In the genomic region with DNA sequence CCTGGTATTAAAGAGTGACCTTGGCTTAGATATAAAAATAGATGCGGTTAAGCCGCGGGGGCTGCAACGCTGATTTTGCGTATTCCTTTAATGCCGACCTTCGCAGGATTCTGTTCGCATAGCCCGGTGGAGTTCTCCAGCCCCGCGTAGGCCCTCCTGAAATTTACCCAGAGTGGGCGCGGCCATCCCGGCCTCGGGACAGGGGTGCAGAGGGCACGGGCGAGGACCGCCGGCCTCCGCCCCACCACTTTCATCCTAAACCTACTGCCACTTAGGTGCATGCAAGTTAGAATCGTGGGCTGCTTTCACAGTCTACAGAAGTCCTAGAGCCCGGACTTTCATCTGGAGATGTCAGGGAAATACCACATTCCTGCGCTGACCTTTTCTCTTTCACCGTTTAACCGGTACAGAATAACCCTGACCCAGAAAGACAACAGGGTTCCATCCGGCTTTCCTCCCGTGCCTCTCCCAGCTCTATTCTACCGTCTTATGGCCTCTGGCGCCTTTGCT, we compare ENCODE assay signal across 8 cellular contexts. TPM values are rescaled to one million over a fixed set of nuclear protein-coding genes. Genes with fewer than 3 reads are reported as not detected.
DNase-seq lines count a peak whose midpoint lies in the region; ATAC-seq, FAIRE-seq and TF ChIP-seq lines count a peak whose summit lies in the region.

No MANE protein-coding gene starts in this region.

- DNase-seq in activated naive CD4-positive, alpha-beta T cell treated with anti-CD3 and anti-CD28 coated beads, Interleukin-2, amount 50 U/mL, for 72 hours (ENCODE audit: low spot score in 2 of 2), result no peak
- DNase-seq in small intestine, result no peak
- no peak for DNase-seq in ecto neural progenitor cell (ENCODE audit: low spot score)

- no peaks in the 10 kb centered on the region for H3K9me3 Mint-ChIP-seq in activated naive CD4-positive, alpha-beta T cell treated with anti-CD3 and anti-CD28 coated beads, Interleukin-2, amount 50 U/mL, for 72 hours

- TF ChIP-seq CTCF in HEK293 (tag by site-specific recombination; IDR thresholded peaks at IDR 0.05), result no peak

- peak overlapping the region; percentile 92 for H3K27ac Mint-ChIP-seq in activated naive CD4-positive, alpha-beta T cell treated with anti-CD3 and anti-CD28 coated beads, Interleukin-2, amount 50 U/mL, for 72 hours

- CTCF ChIA-PET in HEK293 (lab: Yijun Ruan, JAX), result interaction anchor here (0.7 kb wide), 1 partner anchor 432 kb away, joined by 3 read pairs; no protein-coding TSS in a partner anchor

- H3K4me1 ChIP-seq in ACC112 (ENCODE audit: control insufficient read depth, insufficient read depth, low read length, unreplicated experiment) (peaks cover 3% of the 10 kb centered on the region), HEK293 (ENCODE audit: control insufficient read depth, insufficient read depth, low read length) (peaks cover 3% of the 10 kb centered on the region; the same call in 1 of the 2 replicates), iPS-15b (ENCODE audit: control insufficient read depth, insufficient read depth, low read length) (peaks cover 19% of the 10 kb centered on the region), small intestine (ENCODE audit: control insufficient read depth in 2 of 2, insufficient read depth in 1 of 2, low read depth in 1 of 2, low read length in 1 of 2) (peaks cover 0 to 8% of the 10 kb centered on the region in 2 donors)

- H3K9ac ChIP-seq in iPS-15b (ENCODE audit: low read depth, low read length), result no peak overlapping the region

- H2AFZ ChIP-seq in ACC112 (ENCODE audit: low read length, unreplicated experiment), result peak overlapping the region; percentile 86

- H3K9me3 ChIP-seq in HEK293 (ENCODE audit: control insufficient read depth, insufficient read depth, low read depth, low read length) (no peaks in the 10 kb centered on the region), iPS-15b (ENCODE audit: control insufficient read depth, insufficient read depth, low read length) (no peaks in the 10 kb centered on the region), small intestine (ENCODE audit: control insufficient read depth, low read depth) (no peaks in the 10 kb centered on the region)

- H3K36me3 Mint-ChIP-seq in activated naive CD4-positive, alpha-beta T cell treated with anti-CD3 and anti-CD28 coated beads, Interleukin-2, amount 50 U/mL, for 72 hours, result peaks cover 13 to 16% of the 10 kb centered on the region in 2 donors

- H3K36me3 ChIP-seq in ACC112 (ENCODE audit: insufficient read depth, low read length), result no peaks in the 10 kb centered on the region
- H3K36me3 ChIP-seq in HEK293 (ENCODE audit: control insufficient read depth in 2 of 2, insufficient read depth in 1 of 2, low read length in 2 of 2), result no peaks in the 10 kb centered on the region
- no peaks in the 10 kb centered on the region for H3K36me3 ChIP-seq in iPS-15b (ENCODE audit: control insufficient read depth, insufficient read depth, low read length)
- H3K36me3 ChIP-seq in small intestine (ENCODE audit: control insufficient read depth in 2 of 2, insufficient read depth in 2 of 2, low read length in 2 of 2), result no peaks in the 10 kb centered on the region

- H3K27me3 ChIP-seq in ACC112 (ENCODE audit: insufficient read depth, low read length), result peaks cover 5% of the 10 kb centered on the region; the same call in 1 of the 2 replicates
- no peaks in the 10 kb centered on the region for H3K27me3 ChIP-seq in iPS-15b (ENCODE audit: control insufficient read depth, insufficient read depth, low read length)
- peaks cover 2 to 15% of the 10 kb centered on the region in 2 donors for H3K27me3 ChIP-seq in small intestine (ENCODE audit: control insufficient read depth in 2 of 2, insufficient read depth in 2 of 2, low read length in 2 of 2)

- WGBS in small intestine, 3 donors, result 23 to 28% (median 25%) methylated on average over 25 to 29 of the region's 29 CpGs

- H3K79me2 ChIP-seq in ACC112 (ENCODE audit: control insufficient read depth, insufficient read depth, low read length, unreplicated experiment), result no peaks in the 10 kb centered on the region

- POLR2A ChIA-PET in HEK293 (lab: Yijun Ruan, JAX), result interaction anchor here (0.7 to 1.2 kb wide), 2 partner anchors 16 to 100 kb away, joined by 3 read pairs; a partner anchor contains a TSS

- FAIRE-seq in small intestine (lab: Jason Lieb, UNC), result no peak

- H3K4me3 ChIP-seq in ACC112 (ENCODE audit: low read depth, low read length), result peak overlapping the region; percentile 81
- peak overlapping the region; percentile 90 for H3K4me3 ChIP-seq in HEK293 (ENCODE audit: low read depth, low read length)
- H3K4me3 ChIP-seq in iPS-15b (ENCODE audit: low read depth, low read length), result peak overlapping the region; percentile 97
- peak overlapping the region; percentile 68 to 70 for H3K4me3 ChIP-seq in small intestine (ENCODE audit: low read depth in 1 of 2, low read length in 2 of 2)

- H3K27ac ChIP-seq in ACC112 (ENCODE audit: low read depth, low read length), result no peak overlapping the region
- H3K27ac ChIP-seq in HEK293 (ENCODE audit: extremely low read depth, low read depth, low read length), result peak overlapping the region; percentile 94
- H3K27ac ChIP-seq in small intestine (ENCODE audit: low read depth in 1 of 2, low read length in 1 of 2), result no peak overlapping the region

- peak; percentile 3 to 15 for ATAC-seq in activated naive CD4-positive, alpha-beta T cell treated with anti-CD3 and anti-CD28 coated beads, Interleukin-2, amount 50 U/mL, for 72 hours
- no peak for ATAC-seq in HG03460 (IDR thresholded peaks at IDR 0.05; ENCODE audit: unreplicated experiment)
- no peak for ATAC-seq in HG03039 (IDR thresholded peaks at IDR 0.05; ENCODE audit: unreplicated experiment)

TF ChIP-seq in HEK293, 187 proteins besides CTCF, POLR2A, EP300 and RAD21 (continues in another document):
- TF ChIP-seq SP3 (tag by site-specific recombination; IDR thresholded peaks at IDR 0.05), result peak; percentile 27
- TF ChIP-seq, protein P1, sequence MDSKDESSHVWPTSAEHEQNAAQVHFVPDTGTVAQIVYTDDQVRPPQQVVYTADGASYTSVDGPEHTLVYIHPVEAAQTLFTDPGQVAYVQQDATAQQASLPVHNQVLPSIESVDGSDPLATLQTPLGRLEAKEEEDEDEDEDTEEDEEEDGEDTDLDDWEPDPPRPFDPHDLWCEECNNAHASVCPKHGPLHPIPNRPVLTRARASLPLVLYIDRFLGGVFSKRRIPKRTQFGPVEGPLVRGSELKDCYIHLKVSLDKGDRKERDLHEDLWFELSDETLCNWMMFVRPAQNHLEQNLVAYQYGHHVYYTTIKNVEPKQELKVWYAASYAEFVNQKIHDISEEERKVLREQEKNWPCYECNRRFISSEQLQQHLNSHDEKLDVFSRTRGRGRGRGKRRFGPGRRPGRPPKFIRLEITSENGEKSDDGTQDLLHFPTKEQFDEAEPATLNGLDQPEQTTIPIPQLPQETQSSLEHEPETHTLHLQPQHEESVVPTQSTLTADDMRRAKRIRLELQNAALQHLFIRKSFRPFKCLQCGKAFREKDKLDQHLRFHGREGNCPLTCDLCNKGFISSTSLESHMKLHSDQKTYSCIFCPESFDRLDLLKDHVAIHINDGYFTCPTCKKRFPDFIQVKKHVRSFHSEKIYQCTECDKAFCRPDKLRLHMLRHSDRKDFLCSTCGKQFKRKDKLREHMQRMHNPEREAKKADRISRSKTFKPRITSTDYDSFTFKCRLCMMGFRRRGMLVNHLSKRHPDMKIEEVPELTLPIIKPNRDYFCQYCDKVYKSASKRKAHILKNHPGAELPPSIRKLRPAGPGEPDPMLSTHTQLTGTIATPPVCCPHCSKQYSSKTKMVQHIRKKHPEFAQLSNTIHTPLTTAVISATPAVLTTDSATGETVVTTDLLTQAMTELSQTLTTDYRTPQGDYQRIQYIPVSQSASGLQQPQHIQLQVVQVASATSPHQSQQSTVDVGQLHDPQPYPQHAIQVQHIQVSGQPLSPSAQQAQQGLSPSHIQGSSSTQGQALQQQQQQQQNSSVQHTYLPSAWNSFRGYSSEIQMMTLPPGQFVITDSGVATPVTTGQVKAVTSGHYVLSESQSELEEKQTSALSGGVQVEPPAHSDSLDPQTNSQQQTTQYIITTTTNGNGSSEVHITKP (tag by site-specific recombination; IDR thresholded peaks at IDR 0.05), result peak; percentile 94
- peak; percentile 52; the same call in 1 of the 2 replicates for TF ChIP-seq PRDM1 (tag by site-specific recombination; IDR thresholded peaks at IDR 0.05)
- TF ChIP-seq ZNF843 (tag by site-specific recombination; IDR thresholded peaks at IDR 0.05), result no peak
- TF ChIP-seq, protein P2, sequence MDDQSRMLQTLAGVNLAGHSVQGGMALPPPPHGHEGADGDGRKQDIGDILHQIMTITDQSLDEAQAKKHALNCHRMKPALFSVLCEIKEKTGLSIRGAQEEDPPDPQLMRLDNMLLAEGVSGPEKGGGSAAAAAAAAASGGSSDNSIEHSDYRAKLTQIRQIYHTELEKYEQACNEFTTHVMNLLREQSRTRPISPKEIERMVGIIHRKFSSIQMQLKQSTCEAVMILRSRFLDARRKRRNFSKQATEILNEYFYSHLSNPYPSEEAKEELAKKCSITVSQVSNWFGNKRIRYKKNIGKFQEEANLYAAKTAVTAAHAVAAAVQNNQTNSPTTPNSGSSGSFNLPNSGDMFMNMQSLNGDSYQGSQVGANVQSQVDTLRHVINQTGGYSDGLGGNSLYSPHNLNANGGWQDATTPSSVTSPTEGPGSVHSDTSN (CRISPR knock-in tag; IDR thresholded peaks at IDR 0.05), result no peak
- peak; percentile 34; the same call in 1 of the 2 replicates for TF ChIP-seq KLF8 (tag by site-specific recombination; IDR thresholded peaks at IDR 0.05)
- no peak for TF ChIP-seq ZNF629 (tag by site-specific recombination; IDR thresholded peaks at IDR 0.05)
- TF ChIP-seq WT1 (tag by site-specific recombination; IDR thresholded peaks at IDR 0.05), result no peak
- no peak for TF ChIP-seq ZNF501 (tag by site-specific recombination; IDR thresholded peaks at IDR 0.05)
- no peak for TF ChIP-seq HOXA7 (CRISPR knock-in tag; IDR thresholded peaks at IDR 0.05; ENCODE audit: borderline replicate concordance)
- TF ChIP-seq, protein P3, sequence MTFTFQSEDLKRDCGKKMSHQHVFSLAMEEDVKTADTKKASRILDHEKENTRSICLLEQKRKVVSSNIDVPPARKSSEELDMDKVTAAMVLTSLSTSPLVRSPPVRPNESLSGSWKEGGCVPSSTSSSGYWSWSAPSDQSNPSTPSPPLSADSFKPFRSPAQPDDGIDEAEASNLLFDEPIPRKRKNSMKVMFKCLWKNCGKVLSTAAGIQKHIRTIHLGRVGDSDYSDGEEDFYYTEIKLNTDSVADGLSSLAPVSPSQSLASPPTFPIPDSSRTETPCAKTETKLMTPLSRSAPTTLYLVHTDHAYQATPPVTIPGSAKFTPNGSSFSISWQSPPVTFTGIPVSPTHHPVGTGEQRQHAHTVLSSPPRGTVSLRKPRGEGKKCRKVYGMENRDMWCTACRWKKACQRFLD (tag by site-specific recombination; IDR thresholded peaks at IDR 0.05), result no peak
- peak; percentile 66 for TF ChIP-seq ZNF335 (tag by site-specific recombination; conservative IDR thresholded peaks at IDR 0.05)

RNA-seq across cellular contexts. Expression of a gene that starts 0.5 kb away (rescaled TPM):
- total RNA-seq in activated naive CD4-positive, alpha-beta T cell treated with anti-CD3 and anti-CD28 coated beads, Interleukin-2, amount 50 U/mL, for 72 hours, result 1 to 10 TPM; 6.1 to 7.8 TPM
- under 1 TPM in 1 of 3 donors, not detected in 2; 0.73 TPM for polyA plus RNA-seq in small intestine

Comparison
In these comparisons a context has a peak if more than half of its experiments do, and no peak if none do; other contexts are left out.
1. ATAC-seq: peak in activated naive CD4-positive, alpha-beta T cell treated with anti-CD3 and anti-CD28 coated beads, Interleukin-2, amount 50 U/mL, for 72 hours (2 of 2); none in HG03460 (single experiment) and HG03039 (single experiment).
2. Peak in every context shown above with its lines, with median percentiles within 50 percentile points of each other: H3K4me3 ChIP-seq.